15 cellular contexts compared by ENCODE assay signal in the genomic region with DNA sequence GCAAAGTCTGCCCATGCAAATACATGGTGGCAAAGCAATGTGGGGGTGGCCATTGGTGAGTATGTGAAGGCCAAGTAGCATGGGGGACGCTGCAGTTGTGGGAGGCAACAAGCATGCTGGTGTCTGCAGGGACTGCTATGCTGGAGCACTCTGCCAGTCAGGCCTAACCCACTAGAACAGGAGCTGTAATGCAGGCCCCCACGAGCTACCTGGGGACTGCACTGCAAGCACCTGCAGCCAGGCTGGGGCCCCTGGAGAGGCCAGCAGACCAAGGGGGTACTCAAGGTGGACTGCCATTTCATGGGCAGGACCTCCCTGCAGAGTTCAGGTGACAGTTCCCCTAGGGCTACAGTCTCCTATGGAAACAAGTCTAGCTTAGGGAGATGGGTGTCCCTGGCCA.
DNase-seq lines count a peak whose midpoint lies in the region; ATAC-seq, FAIRE-seq and TF ChIP-seq lines count a peak whose summit lies in the region.
"Had no signal": no experiment of that assay in that cellular context is flagged by ENCODE, and none has a peak within 500 bp of the region (broad histone marks: within the 10 kb centered on the region; RNA-seq: fewer than 3 reads in every experiment).

No MANE protein-coding gene starts in this region.

- H3K9me3 ChIP-seq in RWPE2 (ENCODE audit: severe bottlenecking) (no peaks in the 10 kb centered on the region), kidney (ENCODE audit: control insufficient read depth in 1 of 2, low read length in 2 of 2) (no peaks in the 10 kb centered on the region), aorta (ENCODE audit: control insufficient read depth, low read length) (no peaks in the 10 kb centered on the region)
- H3K9me3 ChIP-seq: BLaER1, Caco-2 had no signal

- H3K9ac ChIP-seq in kidney (ENCODE audit: low read length in 2 of 2): no peak overlapping the region
- H3K9ac ChIP-seq: BLaER1, GM23248 had no signal

- H3K27ac ChIP-seq in RWPE2 (ENCODE audit: poor library complexity, severe bottlenecking): no peak overlapping the region
- no peak overlapping the region for H3K27ac ChIP-seq in kidney (ENCODE audit: low read depth in 2 of 2, low read length in 2 of 2)
- H3K27ac ChIP-seq in aorta (ENCODE audit: low read depth in 1 of 2, low read length in 2 of 2): no peak overlapping the region
- H3K27ac ChIP-seq: A549, BLaER1, GM23248, HL-60 had no signal

- H3K4me1 ChIP-seq in RWPE2 (ENCODE audit: insufficient read depth, poor library complexity, severe bottlenecking) (no peaks in the 10 kb centered on the region), kidney (ENCODE audit: control insufficient read depth in 1 of 2, insufficient read depth in 1 of 2, low read depth in 1 of 2, low read length in 2 of 2) (no peaks in the 10 kb centered on the region), aorta (ENCODE audit: control insufficient read depth in 1 of 2, insufficient read depth in 2 of 2, low read length in 2 of 2) (no peaks in the 10 kb centered on the region)
- H3K4me1 ChIP-seq: A549, BLaER1, Caco-2 had no signal

- intact Hi-C loops in kidney (cut with DNase I) (no loop called here), sciatic nerve (cut with DNase I) (no loop called here), aorta (cut with DNase I) (no loop called here)

- FAIRE-seq in kidney (lab: Jason Lieb, UNC): no peak
- FAIRE-seq: A549, H54 had no signal

- 66 to 80% methylated on average over 2 of the region's 2 CpGs for WGBS in aorta, 2 donors

- H3K36me3 ChIP-seq in RWPE2 (ENCODE audit: low read depth): no peaks in the 10 kb centered on the region
- no peaks in the 10 kb centered on the region for H3K36me3 ChIP-seq in kidney (ENCODE audit: control insufficient read depth in 1 of 2, insufficient read depth in 2 of 2, low read length in 2 of 2)
- H3K36me3 ChIP-seq in aorta (ENCODE audit: control insufficient read depth in 1 of 2, insufficient read depth in 2 of 2, low read length in 1 of 2): no peaks in the 10 kb centered on the region
- H3K36me3 ChIP-seq: BLaER1 had no signal

- no peak for TF ChIP-seq CTCF in RWPE2 (IDR thresholded peaks at IDR 0.05; ENCODE audit: poor library complexity, severe bottlenecking)
- TF ChIP-seq CTCF in kidney (IDR thresholded peaks at IDR 0.05; ENCODE audit: borderline replicate concordance, extremely low read depth, insufficient read depth): no peak

- DNase-seq in RWPE2 (ENCODE audit: low spot score) (peak; percentile 41), kidney (peak; percentile 39), sciatic nerve (ENCODE audit: low spot score) (no peak), aorta (peak in 1 of 2 donors; percentile 44), AML-193 (lab: John Stamatoyannopoulos, UW) (no peak)
- DNase-seq: Caco-2, DND-41, GDM1, GM23248 had no signal

- H3K4me3 ChIP-seq in RWPE2 (ENCODE audit: severe bottlenecking): no peak overlapping the region
- no peak overlapping the region for H3K4me3 ChIP-seq in kidney (ENCODE audit: low read length in 2 of 2)
- no peak overlapping the region for H3K4me3 ChIP-seq in aorta (ENCODE audit: low read length in 2 of 2)
- H3K4me3 ChIP-seq: A549, BLaER1, GM23248 had no signal

- no peak for ATAC-seq in RWPE2 (ENCODE audit: low read depth)
- ATAC-seq in sciatic nerve: peak; percentile 24
- ATAC-seq in aorta (ENCODE audit: low FRiP score): peak; percentile 38
- no peak for ATAC-seq in GM21737 (IDR thresholded peaks at IDR 0.05; ENCODE audit: unreplicated experiment)
- ATAC-seq: A549, HCT116 had no signal

- H3K27me3 ChIP-seq in RWPE2 (ENCODE audit: insufficient read depth, poor library complexity, severe bottlenecking): peaks cover 6% of the 10 kb centered on the region
- H3K27me3 ChIP-seq in aorta (ENCODE audit: control insufficient read depth in 1 of 2, insufficient read depth in 2 of 2, low read length in 1 of 2): no peaks in the 10 kb centered on the region
- H3K27me3 ChIP-seq: BLaER1 had no signal

Comparison
In these comparisons a context has a peak if more than half of its experiments do, and no peak if none do; other contexts are left out.
1. ATAC-seq: peak in sciatic nerve (single experiment) and aorta (single experiment); none in RWPE2 (single experiment) and GM21737 (single experiment).
2. DNase-seq: peak in RWPE2 (single experiment) and kidney (single experiment); none in sciatic nerve (single experiment) and AML-193 (0 of 2).